1 cellular context compared by ENCODE assay signal in genomic region chr16:29698042-29698441, GRCh38.
TF ChIP-seq lines count a peak whose summit lies in the region.

No MANE protein-coding gene starts in this region.

TF ChIP-seq in GM12878, 131 proteins besides CTCF, POLR2A, EP300 and RAD21:
- TF ChIP-seq IKZF1 (conservative IDR thresholded peaks at IDR 0.05) (no peak), DPF2 (IDR thresholded peaks at IDR 0.05) (no peak), CBX5 (IDR thresholded peaks at IDR 0.05; ENCODE audit: low read depth) (no peak), EZH2 (IDR thresholded peaks at IDR 0.05; ENCODE audit: borderline replicate concordance, control insufficient read depth, low read depth, low read length) (no peak), ZZZ3 (IDR thresholded peaks at IDR 0.05; ENCODE audit: control insufficient read depth, insufficient read length, low read depth) (no peak), USF2 (IDR thresholded peaks at IDR 0.05; ENCODE audit: borderline replicate concordance, low read depth, low read length) (no peak), IRF5 (IDR thresholded peaks at IDR 0.05; ENCODE audit: borderline replicate concordance) (no peak), STAT1 (conservative IDR thresholded peaks at IDR 0.05) (no peak), SKIL (IDR thresholded peaks at IDR 0.05; ENCODE audit: low read depth, poor library complexity, severe bottlenecking) (no peak), ASH2L (IDR thresholded peaks at IDR 0.05; ENCODE audit: borderline replicate concordance, low read depth) (no peak), MXI1 (IDR thresholded peaks at IDR 0.05; ENCODE audit: low read depth, low read length) (no peak), ETV6 (conservative IDR thresholded peaks at IDR 0.05 in 1 of 2, IDR thresholded peaks at IDR 0.05 in 1 of 2; ENCODE audit: borderline replicate concordance in 1 of 2, low read depth in 1 of 2) (no peak), SMAD1 (IDR thresholded peaks at IDR 0.05; ENCODE audit: low read depth, partially characterized antibody) (no peak), KAT2A (conservative IDR thresholded peaks at IDR 0.05; ENCODE audit: control insufficient read depth, low read depth, low read length) (no peak), MTA2 (IDR thresholded peaks at IDR 0.05; ENCODE audit: low read depth) (no peak), PRDM15 (CRISPR knock-in tag; IDR thresholded peaks at IDR 0.05) (no peak)
TF ChIP-seq in GM12878: peak in this region for 0.
